ENCODE assay signal across 14 cellular contexts in the genomic region with DNA sequence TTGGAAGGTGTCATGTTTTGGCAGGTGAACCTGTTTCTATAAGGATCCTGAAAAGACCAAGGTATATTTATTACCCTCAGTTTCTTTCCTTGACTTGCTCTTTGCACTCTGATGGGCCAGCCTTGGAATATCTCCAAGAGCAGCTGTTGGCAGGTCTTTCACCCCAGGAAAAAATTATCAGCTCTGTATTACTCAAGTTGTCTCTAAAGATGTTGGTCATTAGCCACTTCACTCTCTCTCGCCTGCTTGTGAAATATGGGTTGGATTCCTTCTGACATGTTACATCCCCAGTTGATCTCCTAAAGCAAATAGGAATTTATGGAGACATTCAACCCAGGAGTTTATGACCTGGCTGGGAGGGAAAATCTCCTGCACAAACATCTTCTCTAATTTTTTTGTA.
DNase-seq lines count a peak whose midpoint lies in the region; TF ChIP-seq lines count a peak whose summit lies in the region.
"Had no signal": no experiment of that assay in that cellular context is flagged by ENCODE, and none has a peak within 500 bp of the region (broad histone marks: within the 10 kb centered on the region; RNA-seq: fewer than 3 reads in every experiment).

No MANE protein-coding gene starts in this region.

- no peaks in the 10 kb centered on the region for H3K9me3 ChIP-seq in thyroid gland

- H3K4me1 ChIP-seq in ACC112 (ENCODE audit: control insufficient read depth, insufficient read depth, low read length, unreplicated experiment): peaks cover 27% of the 10 kb centered on the region
- peaks cover 22 to 42% of the 10 kb centered on the region in 2 donors for H3K4me1 ChIP-seq in thyroid gland

- H3K79me2 ChIP-seq in ACC112 (ENCODE audit: control insufficient read depth, insufficient read depth, low read length, unreplicated experiment): no peaks in the 10 kb centered on the region

- no peak overlapping the region for H3K4me3 ChIP-seq in ACC112 (ENCODE audit: low read depth, low read length)
- H3K4me3 ChIP-seq in fibroblast of villous mesenchyme (ENCODE audit: low read depth, low read length): no peak overlapping the region
- no peak overlapping the region for H3K4me3 ChIP-seq in thyroid gland (replicated peaks in 1 of 3)

- H3K27ac ChIP-seq in ACC112 (ENCODE audit: low read depth, low read length) (peak overlapping the region; percentile 56), thyroid gland (peak overlapping the region; percentile 81 to 94 (median 87))

- H2AFZ ChIP-seq in ACC112 (ENCODE audit: low read length, unreplicated experiment): no peak overlapping the region

- H3K36me3 ChIP-seq in ACC112 (ENCODE audit: insufficient read depth, low read length) (no peaks in the 10 kb centered on the region), thyroid gland (no peaks in the 10 kb centered on the region)

- TF ChIP-seq CTCF in fibroblast of villous mesenchyme (IDR thresholded peaks at IDR 0.05; ENCODE audit: insufficient read depth, low read depth, low read length) (no peak), thyroid gland (IDR thresholded peaks at IDR 0.05) (no peak)

- no peak for TF ChIP-seq POLR2A in thyroid gland (IDR thresholded peaks at IDR 0.05)

- intact Hi-C loops in thyroid gland (cut with DNase I): loop anchor here (10.0 kb wide), 1 partner anchor 48 kb away; no protein-coding TSS in a partner anchor

- DNase-seq in amniotic epithelial cell (ENCODE audit: low read depth) (peak; percentile 61), fibroblast of villous mesenchyme (ENCODE audit: low read depth) (peak; percentile 70), thyroid gland (no peak), NCI-H187 (lab: John Stamatoyannopoulos, UW) (no peak), hippocampal formation (lab: John Stamatoyannopoulos, UW) (no peak)
- DNase-seq in activated CD4-positive, alpha-beta T cell treated with anti-CD3 and anti-CD28 coated beads for 1 hour: no peak
- DNase-seq: AML-193, GOT3, NCI-H1436, NCI-H2029 treated with DMSO at 0.1 percent for 48 hours, NCI-H2171 treated with DMSO at 0.1 percent for 48 hours, NCI-H510A, NCI-H82 had no signal

- 74 to 100% methylated on average over 1 of the region's 1 CpG for WGBS in thyroid gland, 2 donors

- H3K27me3 ChIP-seq in ACC112 (ENCODE audit: insufficient read depth, low read length) (no peaks in the 10 kb centered on the region), thyroid gland (no peaks in the 10 kb centered on the region)

Comparison
In these comparisons a context has a peak if more than half of its experiments do, and no peak if none do; other contexts are left out.
1. DNase-seq: peak in amniotic epithelial cell (single experiment) and fibroblast of villous mesenchyme (single experiment); none in thyroid gland (0 of 2), NCI-H187 (0 of 2), activated CD4-positive, alpha-beta T cell treated with anti-CD3 and anti-CD28 coated beads for 1 hour (single experiment) and hippocampal formation (0 of 2).